ENCODE assay signal across 17 cellular contexts in the genomic region with DNA sequence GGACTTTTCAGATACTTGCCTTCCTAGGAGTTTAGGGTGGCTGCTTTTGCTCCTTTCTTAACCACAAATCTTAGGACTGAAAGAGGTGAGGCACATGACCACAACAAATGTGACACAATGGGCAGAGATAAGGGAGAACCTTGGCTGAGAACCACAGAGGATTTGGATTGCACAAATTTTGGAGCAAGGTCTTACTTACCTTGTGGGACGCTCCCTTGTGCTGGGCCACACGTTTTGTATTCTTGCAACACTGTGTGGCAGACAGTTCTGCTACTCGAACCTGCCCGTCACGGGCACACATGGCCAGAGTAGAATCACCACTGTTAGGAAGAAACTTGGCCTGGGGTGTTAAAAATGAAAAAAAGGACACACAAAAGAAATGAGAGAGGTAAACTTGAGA. TPM values are rescaled to one million over a fixed set of nuclear protein-coding genes. Genes with fewer than 3 reads are reported as not detected.
DNase-seq lines count a peak whose midpoint lies in the region; ATAC-seq and TF ChIP-seq lines count a peak whose summit lies in the region.
"Had no signal": no experiment of that assay in that cellular context is flagged by ENCODE, and none has a peak within 500 bp of the region (broad histone marks: within the 10 kb centered on the region; RNA-seq: fewer than 3 reads in every experiment).

No MANE protein-coding gene starts in this region.

- POLR2A ChIA-PET in WTC11 (lab: Charles Lee), result no interaction called here

- H3K14ac ChIP-seq in H9 (ENCODE audit: insufficient read depth, low read length), result no peak overlapping the region

- peaks cover 57% of the 10 kb centered on the region for H3K36me3 Mint-ChIP-seq in WTC11
- H3K36me3 Mint-ChIP-seq in glutamatergic neuron (ENCODE audit: unreplicated experiment), result no peaks in the 10 kb centered on the region
- H3K36me3 Mint-ChIP-seq in H9 (ENCODE audit: insufficient read depth in 1 of 3, low read depth in 3 of 3), result peaks cover 15 to 78% (median 62%) of the 10 kb centered on the region in 3 experiments; a peak in 6 of 7 replicates

- no peaks in the 10 kb centered on the region for H3K23me2 ChIP-seq in H9 (ENCODE audit: insufficient read length, low read depth, low read length, poor library complexity, severe bottlenecking)

- H3K9me3 ChIP-seq in H9 (ENCODE audit: control insufficient read depth, low read depth, low read length), result no peaks in the 10 kb centered on the region

- no peaks in the 10 kb centered on the region for H3K27me3 ChIP-seq in H9 (ENCODE audit: insufficient read depth, low read length)

- TF ChIP-seq CTCF in WTC11 (IDR thresholded peaks at IDR 0.05) (no peak), glutamatergic neuron (IDR thresholded peaks at IDR 0.05; ENCODE audit: partially characterized antibody, unreplicated experiment) (no peak), H9 (conservative IDR thresholded peaks at IDR 0.05) (no peak)

- no peaks in the 10 kb centered on the region for H3K79me2 ChIP-seq in H9 (ENCODE audit: insufficient read depth, low read length)

- no peak overlapping the region for H3K4me3 Mint-ChIP-seq in WTC11
- H3K4me3 Mint-ChIP-seq in glutamatergic neuron (ENCODE audit: unreplicated experiment), result no peak overlapping the region
- no peak overlapping the region for H3K4me3 Mint-ChIP-seq in H9

- H3K4ac ChIP-seq in H9 (ENCODE audit: low read depth, low read length), result no peak overlapping the region

- no peak overlapping the region for H3K27ac ChIP-seq in H9 (ENCODE audit: insufficient read length, low read depth, low read length)
- H3K27ac ChIP-seq: C4-2B had no signal

- CTCF ChIA-PET in WTC11 (lab: Charles Lee), result interaction anchor here (0.9 to 5.4 kb wide), 4 partner anchors 14 to 153 kb away, joined by 3 to 46 read pairs (median 4); no protein-coding TSS in a partner anchor

- no peak overlapping the region for H2BK15ac ChIP-seq in H9 (ENCODE audit: low read depth, low read length)

- H3T11ph ChIP-seq in H9 (ENCODE audit: low read length), result no peak overlapping the region

- H3K56ac ChIP-seq in H9 (ENCODE audit: insufficient read length, low read depth, low read length), result no peak overlapping the region

- no peaks in the 10 kb centered on the region for H4K20me1 ChIP-seq in H9 (ENCODE audit: control insufficient read depth, insufficient read depth, insufficient read length)

- H2BK5ac ChIP-seq in H9 (ENCODE audit: insufficient read length, low read length), result no peak overlapping the region

- no peak overlapping the region for H2BK12ac ChIP-seq in H9 (ENCODE audit: insufficient read length, low read depth, low read length)

- ATAC-seq in left ventricle myocardium superior (peak; percentile 64), left cardiac atrium (no peak), WTC11 (no peak)
- ATAC-seq: K562 had no signal

- H3K4me1 Mint-ChIP-seq in WTC11 (peaks cover 10% of the 10 kb centered on the region), glutamatergic neuron (ENCODE audit: low read depth, unreplicated experiment) (peaks cover 5% of the 10 kb centered on the region), H9 (peaks cover 4% of the 10 kb centered on the region in 2 experiments; a peak in 2 of 4 replicates)

- 0 out of 2 replicates have a peak overlapping the region, but pooled peaks have one; percentile 42 for H3K27ac Mint-ChIP-seq in WTC11
- peak overlapping the region; percentile 45 for H3K27ac Mint-ChIP-seq in glutamatergic neuron (ENCODE audit: unreplicated experiment)
- H3K27ac Mint-ChIP-seq in H9, result no peak overlapping the region

- no peak overlapping the region for H4K8ac ChIP-seq in H9 (replicated peaks; ENCODE audit: insufficient read length, low read depth, low read length)

- no peaks in the 10 kb centered on the region for H3K4me1 ChIP-seq in H9 (ENCODE audit: insufficient read depth, low read length)

- DNase-seq in left ventricle myocardium superior (no peak), left cardiac atrium (no peak), WTC11 (ENCODE audit: low spot score) (no peak), glutamatergic neuron (no peak), H9 (no peak), mesenteric fat pad (ENCODE audit: low spot score) (no peak)
- DNase-seq in activated CD8-positive, alpha-beta memory T cell treated with anti-CD3 and anti-CD28 coated beads, Interleukin-2, amount 50 U/mL, for 48 hours, result no peak
- DNase-seq: AML-193, GOT3, NCI-H187, NCI-H2107, NCI-H510A treated with DMSO at 0.1 percent for 48 hours, NCI-H774, SHP77 treated with DMSO at 0.1 percent for 48 hours had no signal

- H3K79me1 ChIP-seq in H9 (ENCODE audit: insufficient read depth, low read depth, low read length, poor library complexity, severe bottlenecking), result no peaks in the 10 kb centered on the region

- H2AFZ ChIP-seq in H9 (ENCODE audit: low read length), result no peak overlapping the region

- H3K9me3 Mint-ChIP-seq in WTC11, result no peaks in the 10 kb centered on the region
- H3K9me3 Mint-ChIP-seq in glutamatergic neuron (ENCODE audit: unreplicated experiment), result no peaks in the 10 kb centered on the region
- H3K9me3 Mint-ChIP-seq in H9, result no peaks in the 10 kb centered on the region; a peak in 1 of 5 replicates

- no peak overlapping the region for H3K18ac ChIP-seq in H9 (ENCODE audit: insufficient read length, low read depth, low read length)

- H3K27me3 Mint-ChIP-seq in WTC11 (ENCODE audit: low read depth) (no peaks in the 10 kb centered on the region), glutamatergic neuron (ENCODE audit: unreplicated experiment) (peaks cover 2% of the 10 kb centered on the region), H9 (ENCODE audit: low read depth) (no peaks in the 10 kb centered on the region)

- H3K9ac ChIP-seq in H9 (ENCODE audit: extremely low read depth, insufficient read length, low read length), result no peak overlapping the region

- H2AK5ac ChIP-seq in H9 (ENCODE audit: insufficient read length, low read length), result no peak overlapping the region

- H3K23ac ChIP-seq in H9 (ENCODE audit: insufficient read length, low read depth, low read length), result no peak overlapping the region

- H3K4me2 ChIP-seq in H9 (ENCODE audit: insufficient read depth, insufficient read length, low read length), result no peak overlapping the region

- WGBS in H9 (ENCODE audit: extremely low coverage, insufficient read length, low lambda C conversion rate), result no CpG with 5 or more reads among the region's 5 CpGs

- H4K5ac ChIP-seq in H9 (ENCODE audit: insufficient read length, low read depth, low read length), result no peak overlapping the region

- intact Hi-C loops in left ventricle myocardium superior (cut with micrococcal nuclease), result no loop called here
- intact Hi-C loops in left cardiac atrium (cut with DNase I), result no loop called here

- no peak overlapping the region for H2BK20ac ChIP-seq in H9 (ENCODE audit: low read depth, low read length, poor library complexity, severe bottlenecking)

- no peak overlapping the region for H2BK120ac ChIP-seq in H9 (ENCODE audit: low read depth, low read length, poor library complexity, severe bottlenecking)

- H4K91ac ChIP-seq in H9 (ENCODE audit: insufficient read length, low read depth, low read length), result no peak overlapping the region

TF ChIP-seq in WTC11, 78 proteins besides CTCF, POLR2A, EP300 and RAD21 (continues in another document):
- TF ChIP-seq, protein P1, sequence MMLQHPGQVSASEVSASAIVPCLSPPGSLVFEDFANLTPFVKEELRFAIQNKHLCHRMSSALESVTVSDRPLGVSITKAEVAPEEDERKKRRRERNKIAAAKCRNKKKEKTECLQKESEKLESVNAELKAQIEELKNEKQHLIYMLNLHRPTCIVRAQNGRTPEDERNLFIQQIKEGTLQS (CRISPR knock-in tag; conservative IDR thresholded peaks at IDR 0.05), result no peak
- TF ChIP-seq, protein P2, sequence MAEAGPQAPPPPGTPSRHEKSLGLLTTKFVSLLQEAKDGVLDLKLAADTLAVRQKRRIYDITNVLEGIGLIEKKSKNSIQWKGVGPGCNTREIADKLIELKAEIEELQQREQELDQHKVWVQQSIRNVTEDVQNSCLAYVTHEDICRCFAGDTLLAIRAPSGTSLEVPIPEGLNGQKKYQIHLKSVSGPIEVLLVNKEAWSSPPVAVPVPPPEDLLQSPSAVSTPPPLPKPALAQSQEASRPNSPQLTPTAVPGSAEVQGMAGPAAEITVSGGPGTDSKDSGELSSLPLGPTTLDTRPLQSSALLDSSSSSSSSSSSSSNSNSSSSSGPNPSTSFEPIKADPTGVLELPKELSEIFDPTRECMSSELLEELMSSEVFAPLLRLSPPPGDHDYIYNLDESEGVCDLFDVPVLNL (CRISPR knock-in tag; IDR thresholded peaks at IDR 0.05; ENCODE audit: borderline replicate concordance, low read depth), result no peak
- no peak for TF ChIP-seq ESRRA (CRISPR knock-in tag; IDR thresholded peaks at IDR 0.05; ENCODE audit: borderline replicate concordance)
- TF ChIP-seq, protein P3, sequence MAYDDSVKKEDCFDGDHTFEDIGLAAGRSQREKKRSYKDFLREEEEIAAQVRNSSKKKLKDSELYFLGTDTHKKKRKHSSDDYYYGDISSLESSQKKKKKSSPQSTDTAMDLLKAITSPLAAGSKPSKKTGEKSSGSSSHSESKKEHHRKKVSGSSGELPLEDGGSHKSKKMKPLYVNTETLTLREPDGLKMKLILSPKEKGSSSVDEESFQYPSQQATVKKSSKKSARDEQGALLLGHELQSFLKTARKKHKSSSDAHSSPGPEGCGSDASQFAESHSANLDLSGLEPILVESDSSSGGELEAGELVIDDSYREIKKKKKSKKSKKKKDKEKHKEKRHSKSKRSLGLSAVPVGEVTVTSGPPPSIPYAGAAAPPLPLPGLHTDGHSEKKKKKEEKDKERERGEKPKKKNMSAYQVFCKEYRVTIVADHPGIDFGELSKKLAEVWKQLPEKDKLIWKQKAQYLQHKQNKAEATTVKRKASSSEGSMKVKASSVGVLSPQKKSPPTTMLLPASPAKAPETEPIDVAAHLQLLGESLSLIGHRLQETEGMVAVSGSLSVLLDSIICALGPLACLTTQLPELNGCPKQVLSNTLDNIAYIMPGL (CRISPR knock-in tag; IDR thresholded peaks at IDR 0.05), result no peak

RNA-seq across cellular contexts. Expression of a gene that starts 23.9 kb away (rescaled TPM):
- total RNA-seq in left ventricle myocardium superior (145 TPM), left cardiac atrium (100 to 1,000 TPM in 1 of 2 donors, 10 to 100 TPM in 1; 98.5 to 121 TPM), WTC11 (2021) (121 to 143 TPM (median 128 TPM) in 3 replicates), glutamatergic neuron (ENCODE audit: unreplicated experiment) (146 TPM), H9 (2021) (96.7 and 106 TPM in 2 replicates), mesenteric fat pad (127 TPM)

RNA-seq across cellular contexts. Expression of a gene that starts 33.2 kb away (rescaled TPM):
- total RNA-seq in left ventricle myocardium superior (277 TPM), left cardiac atrium (100 to 1,000 TPM; 188 to 189 TPM), WTC11 (2021) (43.6 to 56.3 TPM (median 46.9 TPM) in 3 replicates), glutamatergic neuron (ENCODE audit: unreplicated experiment) (44.6 TPM), H9 (2021) (80.8 and 82.1 TPM in 2 replicates), mesenteric fat pad (486 TPM)

RNA-seq across cellular contexts. Expression of a gene that starts 46.5 kb away (rescaled TPM):
- 96.2 TPM for total RNA-seq in left ventricle myocardium superior
- 10 to 100 TPM; 91.1 to 92.6 TPM for total RNA-seq in left cardiac atrium
- 80.6 to 85.5 TPM (median 85.2 TPM) in 3 replicates for total RNA-seq in WTC11 (2021)
- total RNA-seq in glutamatergic neuron (ENCODE audit: unreplicated experiment), result 48.8 TPM
- total RNA-seq in H9 (2021), result 86.8 and 92.7 TPM in 2 replicates
- 144 TPM for total RNA-seq in mesenteric fat pad

RNA-seq across cellular contexts. Expression of a gene that starts 48.0 kb away (rescaled TPM):
- total RNA-seq in left ventricle myocardium superior (20.0 TPM), left cardiac atrium (10 to 100 TPM; 10.5 to 21.8 TPM), WTC11 (2021) (0.46 to 0.50 TPM (median 0.48 TPM) in 3 replicates), glutamatergic neuron (ENCODE audit: unreplicated experiment) (not detected), H9 (2021) (0.55 and 0.70 TPM in 2 replicates), mesenteric fat pad (0.39 TPM)
- total RNA-seq: K562, OCI-LY7 had no signal

Comparison
In these comparisons a context has a peak if more than half of its experiments do, and no peak if none do; other contexts are left out.
1. H3K27ac Mint-ChIP-seq: peak in WTC11 (single experiment) and glutamatergic neuron (single experiment); none in H9 (0 of 3).